ENCODE assay signal across 21 cellular contexts in genomic region chr7:7134036-7134435, GRCh38.
"Had no signal": no experiment of that assay in that cellular context is flagged by ENCODE, and none has a peak within 500 bp of the region (broad histone marks: within the 10 kb centered on the region; RNA-seq: fewer than 3 reads in every experiment).

No MANE protein-coding gene starts in this region.

- H3K36me3 ChIP-seq: esophagus muscularis mucosa, lower lobe of right lung, neutrophil, thoracic aorta, transverse colon had no signal

- DNase-seq: cortex of kidney; dorsolateral prefrontal cortex; effector CD8-positive, alpha-beta T cell; foreskin fibroblast; hippocampal formation; lower lobe of right lung; midbrain; naive B cell; stimulated activated CD4-positive, alpha-beta T cell treated with anti-CD3 and anti-CD28 coated beads, Interleukin-15, amount 100 ng/mL, for 24 hours; stimulated activated CD4-positive, alpha-beta T cell treated with anti-CD3 and anti-CD28 coated beads, Interleukin-1b, Interleukin-23, amount 100 ng/mL, for 48 hours; stimulated activated CD4-positive, alpha-beta T cell treated with anti-CD3 and anti-CD28 coated beads, Interleukin-4, amount 100 ng/mL, for 24 hours; transverse colon had no signal

- H3K4me3 ChIP-seq: dorsolateral prefrontal cortex, esophagus muscularis mucosa, lower lobe of right lung, thoracic aorta, transverse colon had no signal

- H3K27me3 ChIP-seq: dorsolateral prefrontal cortex, esophagus muscularis mucosa, neutrophil, transverse colon had no signal

- H3K36me3 Mint-ChIP-seq: memory B cell; naive B cell; stimulated activated memory B cell treated with anti-CD40 and anti-IgM and Interleukin-4, amounts not matched to agents 10 μg/mL and 1 μg/mL and 100 μg/mL, for 72 hours had no signal

- ATAC-seq: left lobe of liver; lower lobe of right lung; stimulated activated memory B cell treated with anti-CD40 and anti-IgM and Interleukin-4, amounts not matched to agents 10 μg/mL and 1 μg/mL and 100 μg/mL, for 72 hours had no signal

- H3K9me3 ChIP-seq: esophagus muscularis mucosa, lower lobe of right lung, neutrophil, thoracic aorta, transverse colon had no signal

- H3K9me3 Mint-ChIP-seq: central memory CD8-positive, alpha-beta T cell; memory B cell; stimulated activated memory B cell treated with anti-CD40 and anti-IgM and Interleukin-4, amounts not matched to agents 10 μg/mL and 1 μg/mL and 100 μg/mL, for 72 hours had no signal

- H3K27me3 Mint-ChIP-seq: central memory CD8-positive, alpha-beta T cell; memory B cell; stimulated activated memory B cell treated with anti-CD40 and anti-IgM and Interleukin-4, amounts not matched to agents 10 μg/mL and 1 μg/mL and 100 μg/mL, for 72 hours; stimulated activated naive CD8-positive, alpha-beta T cell treated with anti-CD3 and anti-CD28 coated beads, Interleukin-15, Interleukin-2, amounts not matched to agents 100 ng/mL and 50 ng/mL, for 24 hours had no signal

- H3K4me3 Mint-ChIP-seq: central memory CD8-positive, alpha-beta T cell; memory B cell; naive B cell; stimulated activated memory B cell treated with anti-CD40 and anti-IgM and Interleukin-4, amounts not matched to agents 10 μg/mL and 1 μg/mL and 100 μg/mL, for 72 hours; stimulated activated naive CD8-positive, alpha-beta T cell treated with anti-CD3 and anti-CD28 coated beads, Interleukin-15, Interleukin-2, amounts not matched to agents 100 ng/mL and 50 ng/mL, for 24 hours had no signal

- H3K27ac Mint-ChIP-seq: memory B cell; stimulated activated memory B cell treated with anti-CD40 and anti-IgM and Interleukin-4, amounts not matched to agents 10 μg/mL and 1 μg/mL and 100 μg/mL, for 72 hours; stimulated activated naive CD8-positive, alpha-beta T cell treated with anti-CD3 and anti-CD28 coated beads, Interleukin-15, Interleukin-2, amounts not matched to agents 100 ng/mL and 50 ng/mL, for 24 hours had no signal

- H3K4me1 ChIP-seq: esophagus muscularis mucosa had no signal

- H3K27ac ChIP-seq: dorsolateral prefrontal cortex, epithelial cell of prostate, esophagus muscularis mucosa, lower lobe of right lung, neutrophil, thoracic aorta, transverse colon had no signal
